Comparison of ENCODE assay signal across 22 cellular contexts in the genomic region with DNA sequence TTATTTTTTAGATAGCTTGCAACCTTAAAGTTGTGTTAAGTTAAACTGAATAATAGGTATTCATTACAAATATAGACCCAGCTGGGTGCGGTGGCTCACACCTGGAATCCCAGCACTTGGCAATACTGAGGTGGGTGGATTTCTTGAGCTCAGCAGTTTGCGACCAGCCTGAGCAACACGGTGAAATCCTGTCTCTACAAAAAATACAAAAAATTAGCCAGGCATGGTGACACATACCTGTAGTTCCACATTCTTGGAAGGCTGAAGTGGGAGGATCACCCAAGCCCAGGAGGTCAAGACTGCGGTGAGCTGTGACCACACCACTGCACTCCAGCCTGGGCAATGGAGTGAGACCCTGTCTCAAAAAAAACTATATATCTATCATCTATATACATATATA.
"Had no signal": no experiment of that assay in that cellular context is flagged by ENCODE, and none has a peak within 500 bp of the region (broad histone marks: within the 10 kb centered on the region; RNA-seq: fewer than 3 reads in every experiment).

No MANE protein-coding gene starts in this region.

- H3K27ac ChIP-seq: adrenal gland, SK-N-MC had no signal

- ATAC-seq: activated T-cell treated with anti-CD3 and anti-CD28 coated beads, Interleukin-2, amount 50 U/mL, for 4 hours; K562; T-cell had no signal

- H3K27ac Mint-ChIP-seq: activated B cell treated with CpG ODN at 0.5 μM for 24 hours; activated CD4-positive, alpha-beta T cell treated with anti-CD3 and anti-CD28 coated beads, Interleukin-2, amount 10 ng/mL, durations not matched to agents 24 days and 14 days; activated naive CD8-positive, alpha-beta T cell treated with anti-CD3 and anti-CD28 coated beads, Interleukin-2, amount 10 ng/mL, durations not matched to agents 7 days and 5 days; T-cell had no signal

- H3K4me1 ChIP-seq: adrenal gland had no signal

- H3K36me3 ChIP-seq: adrenal gland had no signal

- H3K9me3 ChIP-seq: adrenal gland had no signal

- H3K9me3 Mint-ChIP-seq: activated naive CD8-positive, alpha-beta T cell treated with anti-CD3 and anti-CD28 coated beads, Interleukin-2, amount 10 ng/mL, durations not matched to agents 7 days and 5 days had no signal

- H3K27me3 ChIP-seq: adrenal gland had no signal

- H3K4me3 Mint-ChIP-seq: activated B cell treated with CpG ODN at 0.5 μM for 24 hours; activated CD4-positive, alpha-beta T cell treated with anti-CD3 and anti-CD28 coated beads, Interleukin-2, amount 10 ng/mL, durations not matched to agents 24 days and 14 days; activated naive CD8-positive, alpha-beta T cell treated with anti-CD3 and anti-CD28 coated beads, Interleukin-2, amount 10 ng/mL, durations not matched to agents 7 days and 5 days; activated T-cell treated with anti-CD3 and anti-CD28 coated beads, Interleukin-2, amount 50 U/mL, for 4 hours; T-cell had no signal

- H3K4me3 ChIP-seq: adrenal gland, K562, SK-N-MC had no signal

- H3K27me3 Mint-ChIP-seq: activated B cell treated with CpG ODN at 0.5 μM for 24 hours; activated CD4-positive, alpha-beta T cell treated with anti-CD3 and anti-CD28 coated beads, Interleukin-2, amount 10 ng/mL, durations not matched to agents 24 days and 14 days; activated naive CD8-positive, alpha-beta T cell treated with anti-CD3 and anti-CD28 coated beads, Interleukin-2, amount 10 ng/mL, durations not matched to agents 7 days and 5 days; T-cell had no signal

- DNase-seq: activated B cell treated with CpG ODN at 0.5 μM for 24 hours; activated CD4-positive, alpha-beta T cell treated with anti-CD3 and anti-CD28 coated beads for 1 hour; activated CD4-positive, alpha-beta T cell treated with anti-CD3 and anti-CD28 coated beads, Interleukin-2, amount 10 ng/mL, durations not matched to agents 24 days and 14 days; activated CD4-positive, alpha-beta T cell treated with anti-CD3 and anti-CD28 coated beads, Interleukin-2, amount 50 U/mL, for 48 hours; activated gamma-delta T cell treated with Interleukin-2 at 50 U/mL for 16 hours; activated naive CD4-positive, alpha-beta T cell treated with anti-CD3 and anti-CD28 coated beads, Interleukin-2, amount 50 U/mL, for 16 hours; activated naive CD8-positive, alpha-beta T cell treated with anti-CD3 and anti-CD28 coated beads, Interleukin-2, amount 10 ng/mL, durations not matched to agents 7 days and 5 days; activated T-cell treated with anti-CD3 and anti-CD28 coated beads, Interleukin-2, amount 50 U/mL, for 4 hours; adrenal gland; anterior cingulate cortex; caudate nucleus; Karpas-422; MM.1S; NCI-H1694 treated with DMSO at 0.1 percent for 48 hours; NCI-H2029 treated with DMSO at 0.1 percent for 48 hours; NCI-H2227 treated with DMSO at 0.1 percent for 48 hours; NCI-H82; T-cell; T-helper 2 cell; T1000 had no signal

- H3K36me3 Mint-ChIP-seq: activated naive CD8-positive, alpha-beta T cell treated with anti-CD3 and anti-CD28 coated beads, Interleukin-2, amount 10 ng/mL, durations not matched to agents 7 days and 5 days; T-cell had no signal

- H3K4me1 Mint-ChIP-seq: activated B cell treated with CpG ODN at 0.5 μM for 24 hours; activated CD4-positive, alpha-beta T cell treated with anti-CD3 and anti-CD28 coated beads, Interleukin-2, amount 10 ng/mL, durations not matched to agents 24 days and 14 days; activated naive CD8-positive, alpha-beta T cell treated with anti-CD3 and anti-CD28 coated beads, Interleukin-2, amount 10 ng/mL, durations not matched to agents 7 days and 5 days; T-cell had no signal
